ENCODE assay signal across 23 cellular contexts in genomic region chr13:73171242-73171641, GRCh38.
DNase-seq lines count a peak whose midpoint lies in the region; ATAC-seq, FAIRE-seq and TF ChIP-seq lines count a peak whose summit lies in the region.
"Had no signal": no experiment of that assay in that cellular context is flagged by ENCODE, and none has a peak within 500 bp of the region (broad histone marks: within the 10 kb centered on the region; RNA-seq: fewer than 3 reads in every experiment).

No MANE protein-coding gene starts in this region.

- DNase-seq in IMR-90 (no peak), GM12878 (ENCODE audit: low read depth, low spot score) (no peak), keratinocyte (ENCODE audit: low read depth, low spot score) (no peak), prostate gland (ENCODE audit: low spot score) (peak; percentile 31), kidney glomerular epithelial cell (lab: John Stamatoyannopoulos, UW) (no peak), adrenal gland (no peak), OCI-M2 (lab: John Stamatoyannopoulos, UW; ENCODE audit: unreplicated experiment) (no peak), midbrain (lab: John Stamatoyannopoulos, UW) (no peak)
- DNase-seq: activated naive CD4-positive, alpha-beta T cell treated with anti-CD3 and anti-CD28 coated beads, Interleukin-2, amount 50 U/mL, for 16 hours; anterior cingulate cortex; DMS53; GDM1; HCEC 1CT; MV-4-11; NCI-H1694; NCI-H69; SHP77 treated with DMSO at 0.1 percent for 48 hours; stimulated activated CD4-positive, alpha-beta T cell treated with anti-CD3 and anti-CD28 coated beads, Interleukin-4, amount 100 ng/mL, for 1 hour; stimulated activated naive CD4-positive, alpha-beta T cell had no signal

- no TSS peak for BruUV-seq in IMR-90 (replicated peaks; lab: Mats Ljungman, UMichigan)
- BruUV-seq in GM12878 (replicated peaks; lab: Mats Ljungman, UMichigan) = no TSS peak

- TF ChIP-seq CTCF in IMR-90 (conservative IDR thresholded peaks at IDR 0.05; ENCODE audit: low read depth, low read length) = no peak
- TF ChIP-seq CTCF in GM12878 (IDR thresholded peaks at IDR 0.05 in 2 of 3, conservative IDR thresholded peaks at IDR 0.05 in 1 of 3; ENCODE audit: control insufficient read depth in 2 of 3, extremely low read depth in 1 of 3, insufficient read depth in 1 of 3, low read depth in 3 of 3, low read length in 3 of 3) = no peak
- TF ChIP-seq CTCF in keratinocyte (optimal IDR thresholded peaks at IDR 0.05 in 1 of 3, IDR thresholded peaks at IDR 0.05 in 1 of 3, conservative IDR thresholded peaks at IDR 0.05 in 1 of 3; ENCODE audit: extremely low read depth in 1 of 3, insufficient read depth in 2 of 3, low read length in 3 of 3) = no peak
- no peak for TF ChIP-seq CTCF in prostate gland (IDR thresholded peaks at IDR 0.05)
- TF ChIP-seq CTCF in adrenal gland (IDR thresholded peaks at IDR 0.05) = no peak

- H3K23ac ChIP-seq in IMR-90 (ENCODE audit: low read depth, low read length) = no peak overlapping the region

- H4K91ac ChIP-seq in IMR-90 (ENCODE audit: insufficient read depth, low read depth, low read length) = no peak overlapping the region

- no peak overlapping the region for H2AK9ac ChIP-seq in IMR-90 (replicated peaks; ENCODE audit: low read depth, low read length, poor library complexity)

- POLR2A ChIA-PET in IMR-90 (lab: Charles Lee; ENCODE audit: unreplicated experiment) (no interaction called here), GM12878 (lab: Charles Lee) (no interaction called here)

- no peak overlapping the region for H2AFZ ChIP-seq in IMR-90 (replicated peaks; ENCODE audit: low read length, poor library complexity)
- H2AFZ ChIP-seq in GM12878 (ENCODE audit: control insufficient read depth, low read depth, low read length) = no peak overlapping the region
- peak overlapping the region; percentile 7 for H2AFZ ChIP-seq in keratinocyte (ENCODE audit: control insufficient read depth, low read length)
- H2AFZ ChIP-seq: neural progenitor cell had no signal

- no peak overlapping the region for H2BK5ac ChIP-seq in IMR-90 (ENCODE audit: low read depth, low read length, poor library complexity, severe bottlenecking)

- RAD21 ChIA-PET in GM12878 (lab: Charles Lee; ENCODE audit: unreplicated experiment) = no interaction called here

- H2BK15ac ChIP-seq in IMR-90 (ENCODE audit: low read depth, low read length) = no peak overlapping the region

- peak overlapping the region; percentile 23; the same call in 1 of the 2 replicates for H2BK20ac ChIP-seq in IMR-90 (ENCODE audit: low read depth, low read length)

- H3K9me1 ChIP-seq in IMR-90 (ENCODE audit: insufficient read depth, low read length) = peaks cover 8% of the 10 kb centered on the region
- no peaks in the 10 kb centered on the region for H3K9me1 ChIP-seq in keratinocyte (ENCODE audit: control insufficient read depth, extremely low read depth, insufficient read depth, low read length)

- ATAC-seq in IMR-90 (ENCODE audit: low read depth) (no peak), GM12878 (no peak)
- ATAC-seq: gastroesophageal sphincter had no signal

- no peaks in the 10 kb centered on the region for H3K79me1 ChIP-seq in IMR-90 (ENCODE audit: low read depth in 1 of 2, low read length in 2 of 2)

- H4K20me1 ChIP-seq in IMR-90 (ENCODE audit: insufficient read depth, low read length) = no peaks in the 10 kb centered on the region
- H4K20me1 ChIP-seq in GM12878 (ENCODE audit: control insufficient read depth, insufficient read depth) = no peaks in the 10 kb centered on the region
- H4K20me1 ChIP-seq in keratinocyte (ENCODE audit: control insufficient read depth, extremely low read depth, insufficient read depth, low read length) = no peaks in the 10 kb centered on the region

- H3K27ac ChIP-seq in IMR-90 (ENCODE audit: insufficient read depth, low read length) (no peak overlapping the region), GM12878 (ENCODE audit: control insufficient read depth, insufficient read depth) (no peak overlapping the region), keratinocyte (ENCODE audit: control insufficient read depth, insufficient read depth, low read length) (peak overlapping the region; percentile 84), prostate gland (peak overlapping the region in 1 of 2 donors; percentile 31), adrenal gland (no peak overlapping the region)
- H3K27ac ChIP-seq: esophagus muscularis mucosa, gastroesophageal sphincter, neural progenitor cell, thoracic aorta had no signal

- H2AK5ac ChIP-seq in IMR-90 (ENCODE audit: low read depth, low read length) = no peak overlapping the region

- H3K79me2 ChIP-seq in GM12878 (ENCODE audit: control insufficient read depth, insufficient read depth, low read length) = no peaks in the 10 kb centered on the region
- H3K79me2 ChIP-seq in keratinocyte (ENCODE audit: control insufficient read depth, insufficient read depth, low read length) = no peaks in the 10 kb centered on the region

- CTCF ChIA-PET in IMR-90 (lab: Yijun Ruan, JAX) = interaction anchor here (0.7 kb wide), 1 partner anchor 66 kb away, joined by 4 read pairs; no protein-coding TSS in a partner anchor
- CTCF ChIA-PET in GM12878 (lab: Yijun Ruan, JAX) = no interaction called here

- TF ChIP-seq RAD21 in IMR-90 (IDR thresholded peaks at IDR 0.05; ENCODE audit: low read length) (no peak), GM12878 (IDR thresholded peaks at IDR 0.05; ENCODE audit: insufficient read depth, low read depth, low read length) (no peak)

- no peak overlapping the region for H3K14ac ChIP-seq in IMR-90 (replicated peaks; ENCODE audit: low read depth, low read length)

- H3K9me3 ChIP-seq in IMR-90 (ENCODE audit: control insufficient read depth, insufficient read depth, low read length) = no peaks in the 10 kb centered on the region
- H3K9me3 ChIP-seq in GM12878 (replicated peaks; ENCODE audit: control insufficient read depth, insufficient read depth, low read length) = no peaks in the 10 kb centered on the region
- H3K9me3 ChIP-seq in keratinocyte (ENCODE audit: control insufficient read depth, low read depth, low read length) = no peaks in the 10 kb centered on the region
- no peaks in the 10 kb centered on the region for H3K9me3 ChIP-seq in prostate gland
- H3K9me3 ChIP-seq in adrenal gland (replicated peaks in 1 of 3) = no peaks in the 10 kb centered on the region
- H3K9me3 ChIP-seq: esophagus muscularis mucosa, gastroesophageal sphincter, thoracic aorta had no signal

- WGBS in IMR-90 (ENCODE audit: extremely low coverage in 2 of 2, insufficient read length in 1 of 2), 2 experiments = 84% methylated on average over 4 of the region's 5 CpGs; no CpG with 5 or more reads in 1 of the 2 experiments
- WGBS in GM12878 (ENCODE audit: insufficient coverage, insufficient replicate concordance, low lambda C conversion rate, missing lambda C conversion rate) = 36% methylated on average over 5 of the region's 5 CpGs
- 51% methylated on average over 5 of the region's 5 CpGs for WGBS in prostate gland
- 83 to 92% (median 91%) methylated on average over 5 of the region's 5 CpGs for WGBS in adrenal gland, 4 donors

- no peak overlapping the region for H3K9ac ChIP-seq in IMR-90 (ENCODE audit: low read depth, low read length)
- no peak overlapping the region for H3K9ac ChIP-seq in GM12878 (ENCODE audit: control insufficient read depth, insufficient read depth, low read length)
- H3K9ac ChIP-seq in keratinocyte (ENCODE audit: control insufficient read depth, extremely low read depth, insufficient read depth, low read length) = peak overlapping the region; percentile 28
- H3K9ac ChIP-seq: neural progenitor cell had no signal

- TF ChIP-seq POLR2A in IMR-90 (IDR thresholded peaks at IDR 0.05; ENCODE audit: low read depth, low read length) (no peak), GM12878 (IDR thresholded peaks at IDR 0.05; ENCODE audit: low read depth, low read length) (no peak), prostate gland (IDR thresholded peaks at IDR 0.05) (no peak), adrenal gland (IDR thresholded peaks at IDR 0.05) (no peak)

- H3K56ac ChIP-seq in IMR-90 (ENCODE audit: extremely low read depth, insufficient read depth, low read length) = no peak overlapping the region

- FAIRE-seq in GM12878 (lab: Jason Lieb, UNC) (no peak), keratinocyte (lab: Jason Lieb, UNC) (peak; percentile 41)

- no peak overlapping the region; the same call in 1 of the 2 replicates for H2BK120ac ChIP-seq in IMR-90 (ENCODE audit: low read depth, low read length)

- dilution Hi-C loops in IMR-90 (cut with HindIII; ENCODE audit: low sequenced_read_pairs, unreplicated experiment) (no loop called here), keratinocyte (cut with MboI; ENCODE audit: extremely low pct_ligation_motif_present, low sequenced_read_pairs) (no loop called here)

- H3K4me1 ChIP-seq in IMR-90 (ENCODE audit: control insufficient read depth, insufficient read depth, low read length) (peaks cover 11% of the 10 kb centered on the region), GM12878 (ENCODE audit: control insufficient read depth, insufficient read depth, low read length) (no peaks in the 10 kb centered on the region), keratinocyte (ENCODE audit: control insufficient read depth, extremely low read depth, insufficient read depth, low read length) (peaks cover 57% of the 10 kb centered on the region), prostate gland (replicated peaks) (peaks cover 10% of the 10 kb centered on the region), adrenal gland (replicated peaks in 1 of 2) (no peaks in the 10 kb centered on the region)
- H3K4me1 ChIP-seq: esophagus muscularis mucosa, gastroesophageal sphincter had no signal

- H3K27me3 ChIP-seq in IMR-90 (ENCODE audit: control insufficient read depth, insufficient read depth, low read length) (no peaks in the 10 kb centered on the region), GM12878 (replicated peaks in 1 of 2; ENCODE audit: control insufficient read depth in 2 of 2, insufficient read depth in 2 of 2, low read length in 1 of 2) (no peaks in the 10 kb centered on the region), keratinocyte (ENCODE audit: control insufficient read depth, extremely low read depth, insufficient read depth, low read length) (no peaks in the 10 kb centered on the region), prostate gland (replicated peaks; ENCODE audit: insufficient read depth) (no peaks in the 10 kb centered on the region), adrenal gland (no peaks in the 10 kb centered on the region)
- H3K27me3 ChIP-seq: esophagus muscularis mucosa, gastroesophageal sphincter, neural progenitor cell had no signal

- TF ChIP-seq EP300 in GM12878 (IDR thresholded peaks at IDR 0.05; ENCODE audit: borderline replicate concordance in 1 of 2, control insufficient read depth in 1 of 2, low read depth in 2 of 2, low read length in 2 of 2) = no peak

- H3K4me3 ChIP-seq in IMR-90 (ENCODE audit: insufficient read depth, low read depth, low read length) (no peak overlapping the region), GM12878 (no peak overlapping the region), keratinocyte (ENCODE audit: control insufficient read depth in 2 of 3, extremely low read depth in 1 of 3, insufficient read depth in 2 of 3, low read depth in 1 of 3, low read length in 3 of 3) (no peak overlapping the region), prostate gland (no peak overlapping the region), adrenal gland (no peak overlapping the region)
- H3K4me3 ChIP-seq: esophagus muscularis mucosa, gastroesophageal sphincter, neural progenitor cell, thoracic aorta had no signal

- no peak overlapping the region for H3K4ac ChIP-seq in IMR-90 (ENCODE audit: low read depth, low read length)

- intact Hi-C loops in IMR-90 (cut with micrococcal nuclease) = no loop called here
- intact Hi-C loops in GM12878 (cut with micrococcal nuclease; ENCODE audit: unreplicated experiment) = no loop called here
- intact Hi-C loops in prostate gland (cut with DNase I) = no loop called here
- intact Hi-C loops in adrenal gland (cut with DNase I) = no loop called here

- H3K36me3 ChIP-seq in IMR-90 (ENCODE audit: control insufficient read depth, insufficient read depth, low read length) = no peaks in the 10 kb centered on the region
- no peaks in the 10 kb centered on the region for H3K36me3 ChIP-seq in GM12878 (ENCODE audit: control insufficient read depth in 2 of 2, insufficient read depth in 2 of 2, low read length in 1 of 2)
- no peaks in the 10 kb centered on the region for H3K36me3 ChIP-seq in keratinocyte (ENCODE audit: control insufficient read depth in 2 of 2, extremely low read depth in 1 of 2, insufficient read depth in 2 of 2, low read length in 2 of 2)
- no peaks in the 10 kb centered on the region for H3K36me3 ChIP-seq in prostate gland
- no peaks in the 10 kb centered on the region for H3K36me3 ChIP-seq in adrenal gland (replicated peaks in 1 of 2)
- H3K36me3 ChIP-seq: esophagus muscularis mucosa, gastroesophageal sphincter, neural progenitor cell, thoracic aorta had no signal

- H3K4me2 ChIP-seq in IMR-90 (ENCODE audit: low read depth, low read length) = no peak overlapping the region
- H3K4me2 ChIP-seq in GM12878 (ENCODE audit: control insufficient read depth, insufficient read depth) = no peak overlapping the region
- peak overlapping the region; percentile 43 for H3K4me2 ChIP-seq in keratinocyte (ENCODE audit: control insufficient read depth, extremely low read depth, insufficient read depth, low read depth, low read length)
- H3K4me2 ChIP-seq: neural progenitor cell had no signal

- no peak overlapping the region; a peak in 1 of 4 replicates for H4K8ac ChIP-seq in IMR-90 (ENCODE audit: low read depth in 2 of 2, low read length in 2 of 2)

- SMC1A ChIA-PET in GM12878 (lab: Charles Lee; ENCODE audit: uncharacterized antibody, unreplicated experiment) = no interaction called here

- H4K5ac ChIP-seq in IMR-90 (ENCODE audit: low read depth, low read length) = no peak overlapping the region

- in situ Hi-C loops in IMR-90 (cut with MboI; ENCODE audit: low sequenced_read_pairs) (no loop called here), GM12878 (cut with MboI) (no loop called here)

- no peak overlapping the region for H3K18ac ChIP-seq in IMR-90 (ENCODE audit: low read depth, low read length)
